Comparison of ENCODE assay signal across 11 cellular contexts in the genomic region with DNA sequence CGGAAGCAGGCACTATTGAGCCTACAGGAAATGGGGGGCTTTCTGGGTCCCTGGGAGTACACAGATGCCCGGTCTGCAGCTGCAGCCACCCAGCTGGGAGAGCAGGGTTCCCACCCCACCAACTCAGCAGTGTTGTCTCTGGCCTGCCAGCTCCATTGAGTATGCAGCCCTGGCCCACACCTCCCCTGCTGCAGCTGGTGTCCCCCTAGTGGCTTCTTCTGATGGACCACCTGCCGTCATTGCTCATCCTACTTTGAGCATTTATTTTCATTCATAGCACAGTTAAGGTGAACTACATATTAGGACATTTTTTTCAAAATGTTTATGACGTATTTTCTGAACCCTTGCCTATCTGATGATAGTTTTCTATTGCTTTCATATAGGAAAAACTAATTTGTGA.
DNase-seq lines count a peak whose midpoint lies in the region; ATAC-seq and TF ChIP-seq lines count a peak whose summit lies in the region.
"Had no signal": no experiment of that assay in that cellular context is flagged by ENCODE, and none has a peak within 500 bp of the region (broad histone marks: within the 10 kb centered on the region; RNA-seq: fewer than 3 reads in every experiment).

No MANE protein-coding gene starts in this region.

- H3K9me3 ChIP-seq in smooth muscle cell (replicated peaks; ENCODE audit: low read depth): no peaks in the 10 kb centered on the region
- H3K9me3 ChIP-seq: ovary had no signal

- no peaks in the 10 kb centered on the region for H4K20me1 ChIP-seq in smooth muscle cell (ENCODE audit: low read depth)

- DNase-seq in NCI-H82 (lab: John Stamatoyannopoulos, UW) (peak; percentile 57), NCI-H82 treated with DMSO at 0.1 percent for 48 hours (lab: John Stamatoyannopoulos, UW; ENCODE audit: unreplicated experiment) (no peak), LHCN-M2 (ENCODE audit: low read depth) (peak; percentile 14), dermis blood vessel endothelial cell (peak; percentile 37), smooth muscle cell (lab: John Stamatoyannopoulos, UW; ENCODE audit: unreplicated experiment) (no peak), NOMO-1 treated with dmso at 0.1 percent for 144 hours (lab: John Stamatoyannopoulos, UW; ENCODE audit: unreplicated experiment) (no peak), NCI-H2196 (lab: John Stamatoyannopoulos, UW; ENCODE audit: unreplicated experiment) (no peak), left lobe of liver (ENCODE audit: low spot score) (no peak)
- DNase-seq: activated naive CD4-positive, alpha-beta T cell treated with anti-CD3 and anti-CD28 coated beads for 36 hours; effector memory CD4-positive, alpha-beta T cell; ovary had no signal

- no peaks in the 10 kb centered on the region for H3K4me1 ChIP-seq in smooth muscle cell (ENCODE audit: low read depth)

- H3F3A ChIP-seq in smooth muscle cell (ENCODE audit: low read depth): no peaks in the 10 kb centered on the region

- no peak overlapping the region for H3K27ac ChIP-seq in smooth muscle cell (ENCODE audit: low read depth)
- H3K27ac ChIP-seq: ovary had no signal

- H3K36me3 ChIP-seq in smooth muscle cell (ENCODE audit: low read depth): no peaks in the 10 kb centered on the region
- H3K36me3 ChIP-seq: ovary had no signal

- H3K4me3 ChIP-seq in smooth muscle cell: no peak overlapping the region
- H3K4me3 ChIP-seq: ovary had no signal

- no peak for ATAC-seq in left lobe of liver

- H3K4me2 ChIP-seq in smooth muscle cell: no peak overlapping the region

- WGBS in smooth muscle cell (ENCODE audit: low lambda C conversion rate): 72% methylated on average over 4 of the region's 4 CpGs

- no peak overlapping the region for H3K9ac ChIP-seq in smooth muscle cell (ENCODE audit: low read depth)

- no peaks in the 10 kb centered on the region for H3K79me2 ChIP-seq in smooth muscle cell (ENCODE audit: low read depth)

- H2AFZ ChIP-seq in smooth muscle cell (ENCODE audit: low read depth): no peak overlapping the region

- H3K27me3 ChIP-seq in smooth muscle cell (ENCODE audit: low read depth): peaks cover 14% of the 10 kb centered on the region
- H3K27me3 ChIP-seq: ovary had no signal

- TF ChIP-seq CTCF in smooth muscle cell (IDR thresholded peaks at IDR 0.05; ENCODE audit: borderline replicate concordance, insufficient read depth, poor library complexity, severe bottlenecking): peak; percentile 27

Comparison
In these comparisons a context has a peak if more than half of its experiments do, and no peak if none do; other contexts are left out.
1. DNase-seq: peak in NCI-H82 (single experiment), LHCN-M2 (single experiment) and dermis blood vessel endothelial cell (single experiment); none in NCI-H82 treated with DMSO at 0.1 percent for 48 hours (single experiment), smooth muscle cell (single experiment), NOMO-1 treated with dmso at 0.1 percent for 144 hours (single experiment), NCI-H2196 (single experiment) and left lobe of liver (single experiment).